1 cellular context compared by ENCODE assay signal in the genomic region with DNA sequence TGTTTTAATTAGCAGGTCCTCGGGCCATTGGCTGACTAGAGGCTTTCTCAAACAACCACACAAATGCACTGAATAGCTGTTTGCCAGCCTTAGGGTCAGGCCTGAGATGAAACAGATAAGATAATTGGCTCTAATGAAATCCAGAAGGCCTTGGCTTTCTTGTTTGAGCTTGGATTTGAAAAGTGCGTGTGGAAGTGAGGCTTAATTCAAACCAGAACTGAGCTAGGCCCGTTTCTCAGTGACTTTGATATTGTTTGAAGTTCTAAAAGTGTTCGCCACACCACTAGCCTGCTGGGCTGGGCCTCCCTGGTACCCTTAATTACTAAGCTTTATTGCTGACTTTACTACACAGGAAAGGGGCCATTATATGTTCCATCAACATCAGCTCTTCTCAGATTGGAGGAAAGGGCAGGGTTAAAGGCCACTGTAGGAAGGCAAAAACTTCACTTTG.
TF ChIP-seq lines count a peak whose summit lies in the region.

No MANE protein-coding gene starts in this region.

TF ChIP-seq in GM23338, 12 proteins besides CTCF, POLR2A, EP300 and RAD21 (continued from another document):
- TF ChIP-seq, protein P1, sequence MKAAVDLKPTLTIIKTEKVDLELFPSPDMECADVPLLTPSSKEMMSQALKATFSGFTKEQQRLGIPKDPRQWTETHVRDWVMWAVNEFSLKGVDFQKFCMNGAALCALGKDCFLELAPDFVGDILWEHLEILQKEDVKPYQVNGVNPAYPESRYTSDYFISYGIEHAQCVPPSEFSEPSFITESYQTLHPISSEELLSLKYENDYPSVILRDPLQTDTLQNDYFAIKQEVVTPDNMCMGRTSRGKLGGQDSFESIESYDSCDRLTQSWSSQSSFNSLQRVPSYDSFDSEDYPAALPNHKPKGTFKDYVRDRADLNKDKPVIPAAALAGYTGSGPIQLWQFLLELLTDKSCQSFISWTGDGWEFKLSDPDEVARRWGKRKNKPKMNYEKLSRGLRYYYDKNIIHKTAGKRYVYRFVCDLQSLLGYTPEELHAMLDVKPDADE (IDR thresholded peaks at IDR 0.05), result no peak
- TF ChIP-seq, protein P2, sequence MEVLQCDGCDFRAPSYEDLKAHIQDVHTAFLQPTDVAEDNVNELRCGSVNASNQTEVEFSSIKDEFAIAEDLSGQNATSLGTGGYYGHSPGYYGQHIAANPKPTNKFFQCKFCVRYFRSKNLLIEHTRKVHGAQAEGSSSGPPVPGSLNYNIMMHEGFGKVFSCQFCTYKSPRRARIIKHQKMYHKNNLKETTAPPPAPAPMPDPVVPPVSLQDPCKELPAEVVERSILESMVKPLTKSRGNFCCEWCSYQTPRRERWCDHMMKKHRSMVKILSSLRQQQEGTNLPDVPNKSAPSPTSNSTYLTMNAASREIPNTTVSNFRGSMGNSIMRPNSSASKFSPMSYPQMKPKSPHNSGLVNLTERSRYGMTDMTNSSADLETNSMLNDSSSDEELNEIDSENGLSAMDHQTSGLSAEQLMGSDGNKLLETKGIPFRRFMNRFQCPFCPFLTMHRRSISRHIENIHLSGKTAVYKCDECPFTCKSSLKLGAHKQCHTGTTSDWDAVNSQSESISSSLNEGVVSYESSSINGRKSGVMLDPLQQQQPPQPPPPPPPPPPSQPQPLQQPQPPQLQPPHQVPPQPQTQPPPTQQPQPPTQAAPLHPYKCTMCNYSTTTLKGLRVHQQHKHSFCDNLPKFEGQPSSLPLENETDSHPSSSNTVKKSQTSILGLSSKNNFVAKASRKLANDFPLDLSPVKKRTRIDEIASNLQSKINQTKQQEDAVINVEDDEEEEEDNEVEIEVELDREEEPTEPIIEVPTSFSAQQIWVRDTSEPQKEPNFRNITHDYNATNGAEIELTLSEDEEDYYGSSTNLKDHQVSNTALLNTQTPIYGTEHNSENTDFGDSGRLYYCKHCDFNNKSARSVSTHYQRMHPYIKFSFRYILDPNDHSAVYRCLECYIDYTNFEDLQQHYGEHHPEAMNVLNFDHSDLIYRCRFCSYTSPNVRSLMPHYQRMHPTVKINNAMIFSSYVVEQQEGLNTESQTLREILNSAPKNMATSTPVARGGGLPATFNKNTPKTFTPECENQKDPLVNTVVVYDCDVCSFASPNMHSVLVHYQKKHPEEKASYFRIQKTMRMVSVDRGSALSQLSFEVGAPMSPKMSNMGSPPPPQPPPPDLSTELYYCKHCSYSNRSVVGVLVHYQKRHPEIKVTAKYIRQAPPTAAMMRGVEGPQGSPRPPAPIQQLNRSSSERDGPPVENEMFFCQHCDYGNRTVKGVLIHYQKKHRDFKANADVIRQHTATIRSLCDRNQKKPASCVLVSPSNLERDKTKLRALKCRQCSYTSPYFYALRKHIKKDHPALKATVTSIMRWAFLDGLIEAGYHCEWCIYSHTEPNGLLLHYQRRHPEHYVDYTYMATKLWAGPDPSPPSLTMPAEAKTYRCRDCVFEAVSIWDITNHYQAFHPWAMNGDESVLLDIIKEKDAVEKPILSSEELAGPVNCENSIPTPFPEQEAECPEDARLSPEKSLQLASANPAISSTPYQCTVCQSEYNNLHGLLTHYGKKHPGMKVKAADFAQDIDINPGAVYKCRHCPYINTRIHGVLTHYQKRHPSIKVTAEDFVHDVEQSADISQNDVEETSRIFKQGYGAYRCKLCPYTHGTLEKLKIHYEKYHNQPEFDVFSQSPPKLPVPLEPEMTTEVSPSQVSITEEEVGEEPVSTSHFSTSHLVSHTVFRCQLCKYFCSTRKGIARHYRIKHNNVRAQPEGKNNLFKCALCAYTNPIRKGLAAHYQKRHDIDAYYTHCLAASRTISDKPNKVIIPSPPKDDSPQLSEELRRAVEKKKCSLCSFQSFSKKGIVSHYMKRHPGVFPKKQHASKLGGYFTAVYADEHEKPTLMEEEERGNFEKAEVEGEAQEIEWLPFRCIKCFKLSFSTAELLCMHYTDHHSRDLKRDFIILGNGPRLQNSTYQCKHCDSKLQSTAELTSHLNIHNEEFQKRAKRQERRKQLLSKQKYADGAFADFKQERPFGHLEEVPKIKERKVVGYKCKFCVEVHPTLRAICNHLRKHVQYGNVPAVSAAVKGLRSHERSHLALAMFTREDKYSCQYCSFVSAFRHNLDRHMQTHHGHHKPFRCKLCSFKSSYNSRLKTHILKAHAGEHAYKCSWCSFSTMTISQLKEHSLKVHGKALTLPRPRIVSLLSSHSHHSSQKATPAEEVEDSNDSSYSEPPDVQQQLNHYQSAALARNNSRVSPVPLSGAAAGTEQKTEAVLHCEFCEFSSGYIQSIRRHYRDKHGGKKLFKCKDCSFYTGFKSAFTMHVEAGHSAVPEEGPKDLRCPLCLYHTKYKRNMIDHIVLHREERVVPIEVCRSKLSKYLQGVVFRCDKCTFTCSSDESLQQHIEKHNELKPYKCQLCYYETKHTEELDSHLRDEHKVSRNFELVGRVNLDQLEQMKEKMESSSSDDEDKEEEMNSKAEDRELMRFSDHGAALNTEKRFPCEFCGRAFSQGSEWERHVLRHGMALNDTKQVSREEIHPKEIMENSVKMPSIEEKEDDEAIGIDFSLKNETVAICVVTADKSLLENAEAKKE (CRISPR knock-in tag; IDR thresholded peaks at IDR 0.05), result no peak
- TF ChIP-seq CREB1 (CRISPR knock-in tag; IDR thresholded peaks at IDR 0.05; ENCODE audit: low read depth) (no peak), STAT1 (IDR thresholded peaks at IDR 0.05; ENCODE audit: unreplicated experiment) (no peak), JUNB (IDR thresholded peaks at IDR 0.05; ENCODE audit: unreplicated experiment) (no peak), ZNF331 (CRISPR knock-in tag; IDR thresholded peaks at IDR 0.05; ENCODE audit: low read depth) (no peak), ZNF114 (CRISPR knock-in tag; IDR thresholded peaks at IDR 0.05) (no peak), POLR2AphosphoS5 (IDR thresholded peaks at IDR 0.05; ENCODE audit: low read depth) (no peak)
